Comparison of ENCODE assay signal across 8 cellular contexts in the genomic region with DNA sequence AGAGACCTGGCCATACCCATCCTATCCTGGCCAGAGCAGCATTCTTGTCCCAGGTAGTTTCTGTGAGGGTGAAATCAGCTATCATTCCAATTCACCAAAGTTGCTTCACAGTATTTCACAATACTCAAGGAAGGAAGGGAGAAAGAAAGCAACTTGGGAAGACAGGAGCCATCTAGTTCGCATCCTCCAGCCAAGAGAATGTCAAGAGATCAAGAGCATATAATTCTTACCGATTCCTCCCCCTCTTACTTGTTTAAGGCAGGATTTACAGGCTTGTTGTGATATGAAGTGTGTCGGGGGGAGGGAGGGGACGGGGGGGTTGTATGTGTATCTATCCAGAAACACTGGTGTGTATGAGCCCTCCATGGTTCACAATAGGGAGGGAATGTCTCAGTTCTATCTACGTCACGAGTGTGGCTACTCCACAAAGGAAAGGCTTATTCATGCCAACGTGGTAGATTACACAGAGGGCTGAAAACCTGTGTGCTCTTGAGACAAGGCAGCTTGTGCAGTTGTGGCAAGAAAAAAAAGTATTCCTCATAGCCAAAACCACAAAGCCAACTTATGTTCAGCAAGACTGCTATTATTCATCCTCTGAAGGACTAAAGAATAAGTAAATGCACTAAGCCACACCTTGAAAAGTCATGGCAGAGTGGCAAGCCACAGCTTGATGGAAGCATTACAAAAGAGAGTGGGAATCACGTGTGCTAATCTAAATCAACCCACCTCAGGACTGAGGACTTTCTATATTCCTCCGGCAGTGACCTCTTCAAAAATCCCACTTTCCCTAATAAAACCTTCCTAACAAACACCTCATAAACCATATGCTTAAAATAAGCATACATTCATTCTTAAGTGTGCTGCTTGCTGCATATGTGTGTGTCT. TPM values are rescaled to one million over a fixed set of nuclear protein-coding genes. Genes with fewer than 3 reads are reported as not detected.
DNase-seq lines count a peak whose midpoint lies in the region; ATAC-seq and TF ChIP-seq lines count a peak whose summit lies in the region.

No MANE protein-coding gene starts in this region.

- no peak for TF ChIP-seq CTCF in hepatocyte (IDR thresholded peaks at IDR 0.05; ENCODE audit: poor library complexity)

- CTCF ChIA-PET in activated CD8-positive, alpha-beta memory T cell treated with anti-CD3 and anti-CD28 coated beads, Interleukin-2, amount 10 ng/mL, durations not matched to agents 7 days and 5 days (lab: Charles Lee), result interaction anchor here (0.7 to 1.8 kb wide), 4 partner anchors 11 to 32 kb away, joined by 3 to 6 read pairs (median 6); no protein-coding TSS in a partner anchor

- peak overlapping the region; percentile 10 for H3K27ac Mint-ChIP-seq in activated CD8-positive, alpha-beta memory T cell treated with anti-CD3 and anti-CD28 coated beads, Interleukin-2, amount 10 ng/mL, durations not matched to agents 7 days and 5 days

- no peak overlapping the region for H3K4me3 ChIP-seq in hepatocyte

- peak; percentile 44 for DNase-seq in activated CD8-positive, alpha-beta memory T cell treated with anti-CD3 and anti-CD28 coated beads, Interleukin-2, amount 10 ng/mL, durations not matched to agents 7 days and 5 days
- DNase-seq in activated CD8-positive, alpha-beta memory T cell treated with anti-CD3 and anti-CD28 coated beads for 24 hours, result no peak
- peak; percentile 24 for DNase-seq in activated CD8-positive, alpha-beta memory T cell treated with anti-CD3 and anti-CD28 coated beads, Interleukin-2, amount 50 U/mL, for 4 hours
- DNase-seq in hepatocyte (ENCODE audit: low spot score), result peak; percentile 23
- no peak for DNase-seq in COLO668 (lab: John Stamatoyannopoulos, UW; ENCODE audit: unreplicated experiment)
- DNase-seq in NCI-H526 (lab: John Stamatoyannopoulos, UW), result no peak

- H3K27me3 Mint-ChIP-seq in activated CD8-positive, alpha-beta memory T cell treated with anti-CD3 and anti-CD28 coated beads, Interleukin-2, amount 10 ng/mL, durations not matched to agents 7 days and 5 days, result no peaks in the 10 kb centered on the region

- H3K9me2 ChIP-seq in hepatocyte (replicated peaks; ENCODE audit: insufficient read depth), result no peaks in the 10 kb centered on the region

- peaks cover 27% of the 10 kb centered on the region for H3K4me1 ChIP-seq in hepatocyte (ENCODE audit: insufficient read depth)

- peaks cover 47% of the 10 kb centered on the region for H3K4me1 Mint-ChIP-seq in activated CD8-positive, alpha-beta memory T cell treated with anti-CD3 and anti-CD28 coated beads, Interleukin-2, amount 10 ng/mL, durations not matched to agents 7 days and 5 days

- no peaks in the 10 kb centered on the region for H3K9me3 Mint-ChIP-seq in activated CD8-positive, alpha-beta memory T cell treated with anti-CD3 and anti-CD28 coated beads, Interleukin-2, amount 10 ng/mL, durations not matched to agents 7 days and 5 days (ENCODE audit: low read depth)

- peaks cover 3% of the 10 kb centered on the region for H3K36me3 ChIP-seq in hepatocyte (replicated peaks; ENCODE audit: insufficient read depth, low read depth)

- H3K4me2 ChIP-seq in hepatocyte, result peak overlapping the region; percentile 30

- H3K27me3 ChIP-seq in hepatocyte, result no peaks in the 10 kb centered on the region

- H3K36me3 Mint-ChIP-seq in activated CD8-positive, alpha-beta memory T cell treated with anti-CD3 and anti-CD28 coated beads, Interleukin-2, amount 10 ng/mL, durations not matched to agents 7 days and 5 days, result peaks cover 24% of the 10 kb centered on the region

- H3K9me3 ChIP-seq in hepatocyte (ENCODE audit: low read depth), result no peaks in the 10 kb centered on the region

- H4K20me1 ChIP-seq in hepatocyte (ENCODE audit: insufficient read depth, poor library complexity, severe bottlenecking), result peaks cover 2% of the 10 kb centered on the region

- peak overlapping the region; percentile 75 for H3K27ac ChIP-seq in hepatocyte
- peak overlapping the region; percentile 1 for H3K27ac ChIP-seq in temporal lobe (ENCODE audit: low read depth, low read length)

- peak; percentile 14 for ATAC-seq in activated CD8-positive, alpha-beta memory T cell treated with anti-CD3 and anti-CD28 coated beads, Interleukin-2, amount 10 ng/mL, durations not matched to agents 7 days and 5 days
- no peak for ATAC-seq in GM19328 (IDR thresholded peaks at IDR 0.05; ENCODE audit: unreplicated experiment)

- peaks cover 89% of the 10 kb centered on the region for H3K79me2 ChIP-seq in hepatocyte

- H2AFZ ChIP-seq in hepatocyte, result no peak overlapping the region

- WGBS in hepatocyte (ENCODE audit: low lambda C conversion rate, missing lambda C conversion rate), result 64% methylated on average over 9 of the region's 9 CpGs

- H3K4me3 Mint-ChIP-seq in activated CD8-positive, alpha-beta memory T cell treated with anti-CD3 and anti-CD28 coated beads, Interleukin-2, amount 10 ng/mL, durations not matched to agents 7 days and 5 days, result no peak overlapping the region

RNA-seq across cellular contexts. Expression of gene CORO1C, which starts 35.0 kb away (rescaled TPM):
- 10 to 100 TPM; 54.3 to 63.0 TPM for total RNA-seq in activated CD8-positive, alpha-beta memory T cell treated with anti-CD3 and anti-CD28 coated beads, Interleukin-2, amount 10 ng/mL, durations not matched to agents 7 days and 5 days
- total RNA-seq in hepatocyte (109 and 137 TPM in 2 replicates), temporal lobe (139 TPM)
- 76.5 and 110 TPM in 2 replicates for polyA plus RNA-seq in hepatocyte

Comparison
In these comparisons a context has a peak if more than half of its experiments do, and no peak if none do; other contexts are left out.
1. DNase-seq: peak in activated CD8-positive, alpha-beta memory T cell treated with anti-CD3 and anti-CD28 coated beads, Interleukin-2, amount 10 ng/mL, durations not matched to agents 7 days and 5 days (single experiment), activated CD8-positive, alpha-beta memory T cell treated with anti-CD3 and anti-CD28 coated beads, Interleukin-2, amount 50 U/mL, for 4 hours (single experiment) and hepatocyte (single experiment); none in activated CD8-positive, alpha-beta memory T cell treated with anti-CD3 and anti-CD28 coated beads for 24 hours (single experiment), COLO668 (single experiment) and NCI-H526 (0 of 2).